ENCODE assay signal across 18 cellular contexts in the genomic region with DNA sequence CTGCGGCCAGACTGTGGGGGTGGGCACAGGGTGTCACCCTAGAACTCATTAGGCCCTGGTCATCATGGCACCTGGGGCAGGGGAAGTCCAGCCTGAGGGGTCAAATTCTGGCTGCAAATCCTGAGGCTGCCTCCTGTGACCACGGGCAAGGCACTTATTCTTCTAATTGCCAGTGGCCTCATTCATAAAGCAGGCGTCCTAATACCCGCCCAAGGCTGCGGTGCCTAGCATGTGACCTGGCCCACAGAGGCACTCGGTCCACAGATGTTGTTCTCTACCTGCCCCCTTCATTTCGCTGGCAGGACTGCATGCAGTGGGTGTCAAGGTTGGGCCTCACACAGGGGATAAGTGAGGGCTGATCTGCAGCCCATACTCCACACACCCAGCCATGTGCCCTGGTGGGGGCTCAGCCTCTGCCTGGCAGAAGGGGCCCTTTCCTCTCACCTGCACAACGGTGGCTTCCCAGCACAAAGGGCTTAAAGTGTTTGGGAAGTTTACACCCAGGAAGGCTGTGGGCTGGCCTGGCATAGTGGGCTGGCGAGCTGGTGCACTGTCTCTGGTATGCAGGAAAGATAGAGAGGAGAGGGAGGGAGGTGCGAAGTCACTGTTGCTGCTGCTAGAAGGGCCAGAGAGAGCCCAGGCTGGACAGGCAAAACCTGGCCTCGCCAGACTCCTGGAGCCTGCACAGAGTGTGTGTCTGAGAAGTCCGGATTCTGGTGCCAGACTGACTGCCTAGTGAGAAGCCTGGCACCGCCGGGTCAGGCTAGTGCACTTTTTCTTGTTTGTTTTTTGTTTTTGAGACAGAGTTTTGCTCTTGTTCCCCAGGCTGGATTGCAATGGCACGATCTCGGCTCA. TPM values are rescaled to one million over a fixed set of nuclear protein-coding genes. Genes with fewer than 3 reads are reported as not detected.
DNase-seq lines count a peak whose midpoint lies in the region; ATAC-seq and TF ChIP-seq lines count a peak whose summit lies in the region.
"Had no signal": no experiment of that assay in that cellular context is flagged by ENCODE, and none has a peak within 500 bp of the region (broad histone marks: within the 10 kb centered on the region; RNA-seq: fewer than 3 reads in every experiment).

No MANE protein-coding gene starts in this region.

- no peak for TF ChIP-seq RAD21 in liver (IDR thresholded peaks at IDR 0.05)

- H3K4me3 Mint-ChIP-seq in type B pancreatic cell: no peak overlapping the region
- H3K4me3 Mint-ChIP-seq: CD8-positive, alpha-beta T cell had no signal

- H3K4me1 Mint-ChIP-seq in type B pancreatic cell (ENCODE audit: unreplicated experiment): peaks cover 6% of the 10 kb centered on the region

- no peaks in the 10 kb centered on the region for H3K27me3 Mint-ChIP-seq in type B pancreatic cell
- H3K27me3 Mint-ChIP-seq: activated CD4-positive, alpha-beta T cell treated with anti-CD3 and anti-CD28 coated beads, Interleukin-2, amount 10 ng/mL, durations not matched to agents 24 days and 14 days; progenitor cell of endocrine pancreas had no signal

- H3K4me3 ChIP-seq in HUES6 (ENCODE audit: low read depth, low read length): no peak overlapping the region
- H3K4me3 ChIP-seq in duodenal mucosa (ENCODE audit: low read depth in 1 of 2, low read length in 2 of 2): peak overlapping the region in 1 of 2 donors; percentile 7
- H3K4me3 ChIP-seq in liver (ENCODE audit: low read depth in 1 of 3, low read length in 3 of 3): no peak overlapping the region
- H3K4me3 ChIP-seq: esophagus squamous epithelium had no signal

- WGBS in liver: 28% methylated on average over 16 of the region's 16 CpGs

- peaks cover 9% of the 10 kb centered on the region for H3K36me3 Mint-ChIP-seq in type B pancreatic cell
- H3K36me3 Mint-ChIP-seq: CD8-positive, alpha-beta T cell; natural killer cell had no signal

- H3K9ac ChIP-seq in HUES6 (ENCODE audit: low read length) (peak overlapping the region; percentile 21), duodenal mucosa (ENCODE audit: low read depth in 1 of 2, low read length in 2 of 2) (peak overlapping the region; percentile 43 to 80), liver (ENCODE audit: low read depth in 1 of 2, low read length in 2 of 2) (peak overlapping the region in 1 of 2 donors; percentile 44)

- DNase-seq in pons (ENCODE audit: low spot score) (peak; percentile 49), type B pancreatic cell (ENCODE audit: extremely low spot score, unreplicated experiment) (no peak)
- DNase-seq: activated gamma-delta T cell, esophagus squamous epithelium, NCI-H1048, NCI-H2029, NCI-H446 treated with DMSO at 0.1 percent for 48 hours had no signal

- H3K27ac Mint-ChIP-seq in type B pancreatic cell: no peak overlapping the region
- H3K27ac Mint-ChIP-seq: CD8-positive, alpha-beta T cell; HFFc6; progenitor cell of endocrine pancreas had no signal

- no peak for ATAC-seq in GM21825 (IDR thresholded peaks at IDR 0.05; ENCODE audit: unreplicated experiment)
- no peak for ATAC-seq in GM18873 (IDR thresholded peaks at IDR 0.05; ENCODE audit: low FRiP score, unreplicated experiment)
- no peak for ATAC-seq in GM21576 (IDR thresholded peaks at IDR 0.05; ENCODE audit: unreplicated experiment)

- H3K27ac ChIP-seq in HUES6 (ENCODE audit: low read depth, low read length) (no peak overlapping the region), duodenal mucosa (ENCODE audit: low read depth, low read length) (peak overlapping the region; percentile 81), liver (ENCODE audit: low read depth in 1 of 2, low read length in 2 of 2) (peak overlapping the region; percentile 91 to 93)
- H3K27ac ChIP-seq: esophagus squamous epithelium had no signal

- H3K9me3 ChIP-seq in HUES6 (ENCODE audit: control insufficient read depth, insufficient read depth, low read depth, low read length) (no peaks in the 10 kb centered on the region), duodenal mucosa (ENCODE audit: control insufficient read depth in 1 of 2, low read length in 2 of 2) (no peaks in the 10 kb centered on the region), liver (ENCODE audit: control insufficient read depth in 4 of 4, low read length in 3 of 4) (no peaks in the 10 kb centered on the region)
- H3K9me3 ChIP-seq: esophagus squamous epithelium had no signal

- H3K36me3 ChIP-seq in HUES6 (ENCODE audit: control insufficient read depth, insufficient read depth, low read length): peaks cover 40% of the 10 kb centered on the region
- peaks cover 14 to 30% of the 10 kb centered on the region in 2 donors for H3K36me3 ChIP-seq in duodenal mucosa (ENCODE audit: control insufficient read depth in 1 of 2, insufficient read depth in 2 of 2, low read length in 2 of 2)
- peaks cover 0 to 7% (median 6%) of the 10 kb centered on the region in 4 donors for H3K36me3 ChIP-seq in liver (ENCODE audit: control insufficient read depth in 4 of 4, insufficient read depth in 3 of 4, low read depth in 1 of 4, low read length in 3 of 4)

- no peaks in the 10 kb centered on the region for H3K9me3 Mint-ChIP-seq in type B pancreatic cell
- H3K9me3 Mint-ChIP-seq: activated CD4-positive, alpha-beta T cell treated with anti-CD3 and anti-CD28 coated beads, Interleukin-2, amount 10 ng/mL, durations not matched to agents 24 days and 14 days; CD8-positive, alpha-beta T cell; HFFc6; natural killer cell had no signal

- H3K4me1 ChIP-seq in HUES6 (ENCODE audit: control insufficient read depth, insufficient read depth, low read length): peaks cover 23% of the 10 kb centered on the region; the same call in 1 of the 2 replicates
- peaks cover 50 to 55% of the 10 kb centered on the region in 2 donors for H3K4me1 ChIP-seq in duodenal mucosa (ENCODE audit: control insufficient read depth in 1 of 2, insufficient read depth in 2 of 2, low read length in 2 of 2)
- peaks cover 4 to 80% (median 60%) of the 10 kb centered on the region in 4 donors for H3K4me1 ChIP-seq in liver (ENCODE audit: control insufficient read depth in 4 of 4, insufficient read depth in 4 of 4, low read length in 3 of 4)

- no peak for TF ChIP-seq CTCF in liver (IDR thresholded peaks at IDR 0.05; ENCODE audit: low read depth, low read length, missing input control)
- no peak for TF ChIP-seq CTCF in type B pancreatic cell (conservative IDR thresholded peaks at IDR 0.05)

- no peaks in the 10 kb centered on the region for H3K27me3 ChIP-seq in HUES6 (ENCODE audit: control insufficient read depth, insufficient read depth, low read length)
- H3K27me3 ChIP-seq in duodenal mucosa (ENCODE audit: control insufficient read depth in 1 of 2, insufficient read depth in 2 of 2, low read length in 2 of 2): no peaks in the 10 kb centered on the region
- H3K27me3 ChIP-seq in liver (ENCODE audit: control insufficient read depth in 4 of 4, insufficient read depth in 4 of 4, low read length in 3 of 4): no peaks in the 10 kb centered on the region
- H3K27me3 ChIP-seq: esophagus squamous epithelium had no signal

TF ChIP-seq in liver, 16 proteins besides CTCF, POLR2A, EP300 and RAD21 (continues in another document):
- TF ChIP-seq, protein P1, sequence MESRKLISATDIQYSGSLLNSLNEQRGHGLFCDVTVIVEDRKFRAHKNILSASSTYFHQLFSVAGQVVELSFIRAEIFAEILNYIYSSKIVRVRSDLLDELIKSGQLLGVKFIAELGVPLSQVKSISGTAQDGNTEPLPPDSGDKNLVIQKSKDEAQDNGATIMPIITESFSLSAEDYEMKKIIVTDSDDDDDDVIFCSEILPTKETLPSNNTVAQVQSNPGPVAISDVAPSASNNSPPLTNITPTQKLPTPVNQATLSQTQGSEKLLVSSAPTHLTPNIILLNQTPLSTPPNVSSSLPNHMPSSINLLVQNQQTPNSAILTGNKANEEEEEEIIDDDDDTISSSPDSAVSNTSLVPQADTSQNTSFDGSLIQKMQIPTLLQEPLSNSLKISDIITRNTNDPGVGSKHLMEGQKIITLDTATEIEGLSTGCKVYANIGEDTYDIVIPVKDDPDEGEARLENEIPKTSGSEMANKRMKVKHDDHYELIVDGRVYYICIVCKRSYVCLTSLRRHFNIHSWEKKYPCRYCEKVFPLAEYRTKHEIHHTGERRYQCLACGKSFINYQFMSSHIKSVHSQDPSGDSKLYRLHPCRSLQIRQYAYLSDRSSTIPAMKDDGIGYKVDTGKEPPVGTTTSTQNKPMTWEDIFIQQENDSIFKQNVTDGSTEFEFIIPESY (IDR thresholded peaks at IDR 0.05): no peak
- TF ChIP-seq HNF4G (IDR thresholded peaks at IDR 0.05): no peak
- TF ChIP-seq GABPA (IDR thresholded peaks at IDR 0.05 in 1 of 2, conservative IDR thresholded peaks at IDR 0.05 in 1 of 2): no peak
- no peak for TF ChIP-seq HNF4A (conservative IDR thresholded peaks at IDR 0.05)
- TF ChIP-seq, protein P2, sequence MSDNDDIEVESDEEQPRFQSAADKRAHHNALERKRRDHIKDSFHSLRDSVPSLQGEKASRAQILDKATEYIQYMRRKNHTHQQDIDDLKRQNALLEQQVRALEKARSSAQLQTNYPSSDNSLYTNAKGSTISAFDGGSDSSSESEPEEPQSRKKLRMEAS (IDR thresholded peaks at IDR 0.05): no peak
- no peak for TF ChIP-seq SP1 (IDR thresholded peaks at IDR 0.05)
- no peak for TF ChIP-seq NR2F2 (IDR thresholded peaks at IDR 0.05)
- TF ChIP-seq YY1 (IDR thresholded peaks at IDR 0.05): no peak
- no peak for TF ChIP-seq FOXA1 (IDR thresholded peaks at IDR 0.05)
- TF ChIP-seq RXRA (IDR thresholded peaks at IDR 0.05): no peak
- no peak for TF ChIP-seq TAF1 (conservative IDR thresholded peaks at IDR 0.05)

RNA-seq across cellular contexts. Expression of a gene that starts 3.2 kb away (rescaled TPM):
- total RNA-seq in liver (100 to 1,000 TPM; 124 to 149 TPM), type B pancreatic cell (ENCODE audit: low replicate concordance) (56.6 and 71.3 TPM in 2 replicates)
- polyA plus RNA-seq in liver: 100 to 1,000 TPM; 249 to 277 TPM

RNA-seq across cellular contexts. Expression of a gene that starts 3.5 kb away (rescaled TPM):
- total RNA-seq in liver: 100 to 1,000 TPM; 186 to 212 TPM
- polyA plus RNA-seq in liver: 100 to 1,000 TPM; 373 to 404 TPM
- total RNA-seq in type B pancreatic cell (ENCODE audit: low replicate concordance): 30.8 and 34.0 TPM in 2 replicates
- total RNA-seq: CD8-positive, alpha-beta T cell had no signal

RNA-seq across cellular contexts. Expression of a gene that starts 28.8 kb away (rescaled TPM):
- 1 to 10 TPM; 3.4 to 4.1 TPM for total RNA-seq in liver
- 1 to 10 TPM; 2.0 to 5.2 TPM for polyA plus RNA-seq in liver
- total RNA-seq in type B pancreatic cell (ENCODE audit: low replicate concordance): 11.1 and 53.7 TPM in 2 replicates
